ENCODE assay signal across 7 cellular contexts in the genomic region with DNA sequence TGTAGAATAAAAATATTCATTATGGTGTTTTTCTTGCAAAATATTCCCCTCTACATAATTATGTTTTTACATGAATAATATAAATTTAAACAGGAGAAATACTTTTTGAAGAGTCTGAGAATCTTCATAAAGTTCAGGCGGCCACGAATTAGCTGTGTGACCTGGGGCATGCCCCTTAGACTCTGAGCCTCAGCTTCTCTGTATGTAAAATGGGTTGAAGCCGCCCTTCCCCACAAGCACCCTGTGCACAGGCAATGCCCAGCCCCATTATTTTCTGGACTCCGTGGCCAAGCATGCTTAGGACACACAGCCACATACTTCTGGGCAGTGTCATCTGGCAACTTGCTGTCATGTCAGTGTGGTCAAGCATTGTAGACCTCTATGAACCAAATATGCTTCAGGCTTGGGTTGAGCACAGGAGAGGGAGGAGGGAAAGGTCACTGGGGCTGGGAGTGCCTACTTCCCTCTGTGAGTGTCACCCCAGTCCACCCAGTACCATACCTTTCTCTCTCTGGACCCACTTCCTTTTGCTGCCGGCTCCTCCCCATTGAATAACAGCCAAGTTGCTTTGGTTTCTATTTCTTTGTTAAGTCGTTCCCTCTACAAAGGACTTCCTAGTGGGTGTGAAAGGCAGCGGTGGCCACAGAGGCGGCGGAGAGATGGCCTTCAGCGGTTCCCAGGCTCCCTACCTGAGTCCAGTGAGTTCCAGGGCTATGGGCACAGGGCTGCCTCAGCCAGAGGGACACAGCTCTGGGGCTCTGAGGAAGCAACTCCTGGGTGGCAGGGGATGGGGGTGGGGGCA. TPM values are rescaled to one million over a fixed set of nuclear protein-coding genes. Genes with fewer than 3 reads are reported as not detected.
DNase-seq lines count a peak whose midpoint lies in the region; ATAC-seq lines count a peak whose summit lies in the region.

Gene LGALS9 (plus strand): TSS at position 582 of the 802 bp plus-strand sequence. CDS start 78 bp downstream, at position 660.

- intact Hi-C loops in dendritic cell treated with granulocyte-macrophage colony-stimulating factor and Interleukin-4, amounts not matched to agents 40 ng/mL and 50 ng/mL, for 4 days (cut with micrococcal nuclease), result no loop called here
- intact Hi-C loops in posterior cingulate gyrus (cut with DNase I), result no loop called here

- ATAC-seq in GM18870 (IDR thresholded peaks at IDR 0.05; ENCODE audit: unreplicated experiment) (peak; percentile 62), HG02981 (IDR thresholded peaks at IDR 0.05; ENCODE audit: unreplicated experiment) (peak; percentile 65), T-cell (replicated peaks in 1 of 4) (peak; percentile 82 to 91 (median 88))
- peak; percentile 88 to 91 for ATAC-seq in naive thymus-derived CD8-positive, alpha-beta T cell

- H3K27me3 Mint-ChIP-seq in T-cell, result no peaks in the 10 kb centered on the region
- no peaks in the 10 kb centered on the region for H3K27me3 Mint-ChIP-seq in dendritic cell treated with granulocyte-macrophage colony-stimulating factor and Interleukin-4, amounts not matched to agents 40 ng/mL and 50 ng/mL, for 4 days
- no peaks in the 10 kb centered on the region for H3K27me3 Mint-ChIP-seq in naive thymus-derived CD8-positive, alpha-beta T cell

- peaks cover 45 to 60% (median 55%) of the 10 kb centered on the region in 3 donors for H3K4me1 Mint-ChIP-seq in T-cell
- H3K4me1 Mint-ChIP-seq in dendritic cell treated with granulocyte-macrophage colony-stimulating factor and Interleukin-4, amounts not matched to agents 40 ng/mL and 50 ng/mL, for 4 days (ENCODE audit: low read depth), result peaks cover 58% of the 10 kb centered on the region
- H3K4me1 Mint-ChIP-seq in naive thymus-derived CD8-positive, alpha-beta T cell, result peaks cover 22 to 61% (median 49%) of the 10 kb centered on the region in 4 donors

- POLR2A ChIA-PET in T-cell (lab: Charles Lee), result no interaction called here
- POLR2A ChIA-PET in naive thymus-derived CD8-positive, alpha-beta T cell (lab: Charles Lee), result interaction anchor here (1.2 to 1.4 kb wide), 2 partner anchors 29 to 337 kb away, joined by 3 read pairs; partner anchors contain the start of gene WSB1

- H3K27ac Mint-ChIP-seq in T-cell, result peak within 1 kb of the TSS; percentile 89 to 93
- peak within 1 kb of the TSS; percentile 80 for H3K27ac Mint-ChIP-seq in dendritic cell treated with granulocyte-macrophage colony-stimulating factor and Interleukin-4, amounts not matched to agents 40 ng/mL and 50 ng/mL, for 4 days
- H3K27ac Mint-ChIP-seq in naive thymus-derived CD8-positive, alpha-beta T cell, result peak within 1 kb of the TSS; percentile 83 to 96 (median 92)

- peak within 1 kb of the TSS; percentile 84 to 95 (median 89) for H3K4me3 Mint-ChIP-seq in T-cell
- H3K4me3 Mint-ChIP-seq in dendritic cell treated with granulocyte-macrophage colony-stimulating factor and Interleukin-4, amounts not matched to agents 40 ng/mL and 50 ng/mL, for 4 days, result peak within 1 kb of the TSS; percentile 88
- H3K4me3 Mint-ChIP-seq in naive thymus-derived CD8-positive, alpha-beta T cell, result peak within 1 kb of the TSS; percentile 85 to 97 (median 90)

- H3K36me3 Mint-ChIP-seq in T-cell, result peaks cover 4% of the 10 kb centered on the region
- H3K36me3 Mint-ChIP-seq in dendritic cell treated with granulocyte-macrophage colony-stimulating factor and Interleukin-4, amounts not matched to agents 40 ng/mL and 50 ng/mL, for 4 days (ENCODE audit: low read depth), result peaks cover 14% of the 10 kb centered on the region
- peaks cover 0 to 2% (median 0%) of the 10 kb centered on the region in 3 donors for H3K36me3 Mint-ChIP-seq in naive thymus-derived CD8-positive, alpha-beta T cell

- CTCF ChIA-PET in T-cell (lab: Charles Lee), result no interaction called here

- H3K9me3 Mint-ChIP-seq in T-cell, result no peaks in the 10 kb centered on the region
- no peaks in the 10 kb centered on the region for H3K9me3 Mint-ChIP-seq in dendritic cell treated with granulocyte-macrophage colony-stimulating factor and Interleukin-4, amounts not matched to agents 40 ng/mL and 50 ng/mL, for 4 days
- no peaks in the 10 kb centered on the region for H3K9me3 Mint-ChIP-seq in naive thymus-derived CD8-positive, alpha-beta T cell

- DNase-seq in T-cell (peak in 31 of 34 experiments; percentile 12 to 52 (median 26)), posterior cingulate gyrus (no peak), NCI-H524 (lab: John Stamatoyannopoulos, UW) (no peak)
- peak in 7 of 10 donors; percentile 15 to 54 (median 24) for DNase-seq in naive thymus-derived CD8-positive, alpha-beta T cell

RNA-seq across cellular contexts. Expression of gene LGALS9, which starts in this region (rescaled TPM):
- 10 to 100 TPM; 17.8 to 53.3 (median 33.1) TPM for total RNA-seq in T-cell
- 1 to 10 TPM; 8.5 to 9.7 TPM for total RNA-seq in naive thymus-derived CD8-positive, alpha-beta T cell
- 1 to 10 TPM; 4.5 to 8.4 (median 5.2) TPM for polyA plus RNA-seq in naive thymus-derived CD8-positive, alpha-beta T cell

Comparison
In these comparisons a context has a peak if more than half of its experiments do, and no peak if none do; other contexts are left out.
1. DNase-seq: peak in T-cell (31 of 34) and naive thymus-derived CD8-positive, alpha-beta T cell (7 of 10); none in posterior cingulate gyrus (0 of 10) and NCI-H524 (0 of 2).
2. Peak in every context shown above with its lines, with median percentiles within 50 percentile points of each other: ATAC-seq, H3K27ac Mint-ChIP-seq and H3K4me3 Mint-ChIP-seq.